12 cellular contexts compared by ENCODE assay signal in genomic region chr1:36465731-36466369, GRCh38. TPM values are rescaled to one million over a fixed set of nuclear protein-coding genes. Genes with fewer than 3 reads are reported as not detected.
A peak's percentile ranks its signal among the peaks of the same experiment; 100 is the strongest.
DNase-seq lines count a peak whose midpoint lies in the region; ATAC-seq, FAIRE-seq and TF ChIP-seq lines count a peak whose summit lies in the region.
"Had no signal": no experiment of that assay in that cellular context is flagged by ENCODE, and none has a peak within 500 bp of the region (broad histone marks: within the 10 kb centered on the region; RNA-seq: fewer than 3 reads in every experiment).

No MANE protein-coding gene starts in this region.

- no peak overlapping the region for H2AFZ ChIP-seq in HepG2 (ENCODE audit: low read length)

- H3K4me3 ChIP-seq in HepG2 (replicated peaks in 1 of 3; ENCODE audit: insufficient read depth in 1 of 3, low read depth in 2 of 3, low read length in 3 of 3) (no peak overlapping the region), right lobe of liver (no peak overlapping the region), lower lobe of right lung (no peak overlapping the region)

- no peaks in the 10 kb centered on the region for H3K9me3 ChIP-seq in HepG2 (ENCODE audit: low read length)
- no peaks in the 10 kb centered on the region for H3K9me3 ChIP-seq in right lobe of liver
- no peaks in the 10 kb centered on the region for H3K9me3 ChIP-seq in lower lobe of right lung

- H3K9me3 Mint-ChIP-seq in activated CD8-positive, alpha-beta T cell treated with anti-CD3 and anti-CD28 coated beads for 36 hours: no peaks in the 10 kb centered on the region

- CTCF ChIA-PET in HepG2 (lab: Yijun Ruan, JAX; ENCODE audit: low intra/inter-chr PET ratio, low total read pairs): no interaction called here
- CTCF ChIA-PET in activated CD8-positive, alpha-beta T cell treated with anti-CD3 and anti-CD28 coated beads for 36 hours (lab: Charles Lee): no interaction called here

- no peaks in the 10 kb centered on the region for H4K20me1 ChIP-seq in HepG2 (ENCODE audit: insufficient read depth, low read length)

- peaks cover 52% of the 10 kb centered on the region for H3K4me1 ChIP-seq in HepG2 (ENCODE audit: insufficient read depth, low read length)
- peaks cover 0 to 6% (median 3%) of the 10 kb centered on the region in 4 donors for H3K4me1 ChIP-seq in right lobe of liver
- peaks cover 25% of the 10 kb centered on the region for H3K4me1 ChIP-seq in lower lobe of right lung

- in situ Hi-C loops in HepG2 (cut with HindIII; ENCODE audit: extremely low pct_ligation_motif_present, low pct_unique_long_range_greater_than_20kb) (no loop called here), KBM-7 (cut with MboI; ENCODE audit: low pct_unique_long_range_greater_than_20kb, low sequenced_read_pairs) (no loop called here)

- no peak overlapping the region for H3K4me2 ChIP-seq in HepG2 (ENCODE audit: low read depth, low read length)

- BruUV-seq in HepG2 (replicated peaks; lab: Mats Ljungman, UMichigan): no TSS peak

- TF ChIP-seq CTCF in HepG2 (CRISPR knock-in tag; IDR thresholded peaks at IDR 0.05) (no peak), right lobe of liver (IDR thresholded peaks at IDR 0.05) (no peak), lower lobe of right lung (IDR thresholded peaks at IDR 0.05) (no peak)
- no peak for TF ChIP-seq CTCF in activated CD8-positive, alpha-beta T cell treated with anti-CD3 and anti-CD28 coated beads for 36 hours (IDR thresholded peaks at IDR 0.05)

- no peaks in the 10 kb centered on the region; a peak in 1 of 5 replicates for H3K27me3 ChIP-seq in HepG2 (ENCODE audit: control insufficient read depth in 1 of 2, insufficient read depth in 2 of 2, low read length in 2 of 2)
- H3K27me3 ChIP-seq in right lobe of liver: no peaks in the 10 kb centered on the region
- H3K27me3 ChIP-seq in lower lobe of right lung (ENCODE audit: low read depth): no peaks in the 10 kb centered on the region

- H3K79me2 ChIP-seq in HepG2 (ENCODE audit: insufficient read depth, low read length): peaks cover 17% of the 10 kb centered on the region

- POLR2A ChIA-PET in HepG2 (lab: Yijun Ruan, JAX): interaction anchor here (1.2 to 3.6 kb wide), 4 partner anchors 17 to 79 kb away, joined by 4 to 18 read pairs (median 10); partner anchors contain the start of gene CSF3R
- POLR2A ChIA-PET in activated CD8-positive, alpha-beta T cell treated with anti-CD3 and anti-CD28 coated beads for 36 hours (lab: Charles Lee): interaction anchor here (1.6 kb wide), 1 partner anchor 21 kb away, joined by 3 read pairs; no protein-coding TSS in a partner anchor

- DNase-seq in HepG2 (ENCODE audit: low spot score) (no peak), right lobe of liver (no peak), lower lobe of right lung (no peak), KBM-7 (no peak), HUDEP-2 (lab: John Stamatoyannopoulos, UW; ENCODE audit: unreplicated experiment in 76 of 76) (no peak), 8988T (no peak), NCI-H146 (lab: John Stamatoyannopoulos, UW) (no peak)
- DNase-seq in activated CD8-positive, alpha-beta T cell treated with anti-CD3 and anti-CD28 coated beads for 36 hours: no peak
- DNase-seq: activated gamma-delta T cell treated with Interleukin-2 at 50 U/mL for 16 hours, SHP77 had no signal

- no peak for TF ChIP-seq POLR2A in HepG2 (IDR thresholded peaks at IDR 0.05; ENCODE audit: insufficient read depth in 1 of 2, low read depth in 2 of 2, low read length in 2 of 2)
- no peak for TF ChIP-seq POLR2A in right lobe of liver (IDR thresholded peaks at IDR 0.05)

- H3K4me1 Mint-ChIP-seq in activated CD8-positive, alpha-beta T cell treated with anti-CD3 and anti-CD28 coated beads for 36 hours (ENCODE audit: low read depth): peaks cover 17% of the 10 kb centered on the region

- TF ChIP-seq EP300 in HepG2 (IDR thresholded peaks at IDR 0.05; ENCODE audit: low read depth in 2 of 2, low read length in 2 of 2) (no peak), HepG2 (CRISPR knock-in tag; IDR thresholded peaks at IDR 0.05; ENCODE audit: borderline replicate concordance) (no peak)

- H3K27me3 Mint-ChIP-seq in activated CD8-positive, alpha-beta T cell treated with anti-CD3 and anti-CD28 coated beads for 36 hours: no peaks in the 10 kb centered on the region

- H3K4me3 Mint-ChIP-seq in activated CD8-positive, alpha-beta T cell treated with anti-CD3 and anti-CD28 coated beads for 36 hours: no peak overlapping the region

- no peak for TF ChIP-seq RAD21 in HepG2 (CRISPR knock-in tag; IDR thresholded peaks at IDR 0.05)

- no peak overlapping the region for H3K9ac ChIP-seq in HepG2 (ENCODE audit: insufficient read depth, low read depth, low read length)

- FAIRE-seq in HepG2 (lab: Jason Lieb, UNC): no peak

- peak overlapping the region; percentile 97 for H3K27ac Mint-ChIP-seq in activated CD8-positive, alpha-beta T cell treated with anti-CD3 and anti-CD28 coated beads for 36 hours

- 87% methylated on average over 4 of the region's 4 CpGs for WGBS in HepG2 (ENCODE audit: low lambda C conversion rate)
- 79% methylated on average over 4 of the region's 4 CpGs for WGBS in right lobe of liver (ENCODE audit: insufficient coverage, low coverage, low lambda C conversion rate, missing lambda C conversion rate)

- ATAC-seq in HepG2 (no peak), right lobe of liver (no peak), lower lobe of right lung (no peak)
- no peak for ATAC-seq in activated CD8-positive, alpha-beta T cell treated with anti-CD3 and anti-CD28 coated beads for 36 hours

- H3K27ac ChIP-seq in HepG2 (ENCODE audit: extremely low read length, insufficient read depth, low read length) (no peak overlapping the region), right lobe of liver (no peak overlapping the region), lower lobe of right lung (peak overlapping the region; percentile 91)

- intact Hi-C loops in HepG2 (cut with micrococcal nuclease; ENCODE audit: unreplicated experiment): loop anchor here (2.0 kb wide), 1 partner anchor 21 kb away; no protein-coding TSS in a partner anchor
- intact Hi-C loops in right lobe of liver (cut with DNase I): no loop called here
- intact Hi-C loops in activated CD8-positive, alpha-beta T cell treated with anti-CD3 and anti-CD28 coated beads for 36 hours (cut with micrococcal nuclease): no loop called here
- intact Hi-C loops in lower lobe of right lung (cut with DNase I): no loop called here

- H3K36me3 ChIP-seq in HepG2 (replicated peaks in 1 of 2; ENCODE audit: control insufficient read depth in 1 of 2, insufficient read depth in 2 of 2, low read length in 2 of 2): peaks cover 9 to 17% of the 10 kb centered on the region in 2 experiments
- peaks cover 0 to 5% (median 0%) of the 10 kb centered on the region in 4 donors for H3K36me3 ChIP-seq in right lobe of liver
- peaks cover 17% of the 10 kb centered on the region for H3K36me3 ChIP-seq in lower lobe of right lung

- peaks cover 18% of the 10 kb centered on the region for H3K36me3 Mint-ChIP-seq in activated CD8-positive, alpha-beta T cell treated with anti-CD3 and anti-CD28 coated beads for 36 hours (ENCODE audit: low read depth)

RNA-seq across cellular contexts. Expression of gene MRPS15, which starts 1.7 kb away (rescaled TPM):
- total RNA-seq in HepG2 (2016; rRNA removed; fragmentation: Illumina TruSeq; extraction: Trizol) (113 and 137 TPM in 2 replicates), right lobe of liver (10 to 100 TPM; 44.9 to 63.6 (median 55.1) TPM), lower lobe of right lung (59.4 TPM)
- total RNA-seq in HepG2 (2016; cell fraction: cytosol; rRNA removed; fragmentation: Illumina TruSeq; extraction: Trizol; ENCODE audit: low read depth): 206 and 254 TPM in 2 replicates
- total RNA-seq in HepG2 (2016; cell fraction: insoluble cytoplasmic fraction; rRNA removed; fragmentation: Illumina TruSeq; extraction: Trizol): 122 and 135 TPM in 2 replicates
- 170 and 207 TPM in 2 replicates for total RNA-seq in HepG2 (2016; cell fraction: membrane; rRNA removed; fragmentation: Illumina TruSeq; extraction: Trizol)
- 55.2 and 55.8 TPM in 2 replicates for total RNA-seq in HepG2 (2016; cell fraction: nucleus; rRNA removed; fragmentation: Illumina TruSeq; extraction: Trizol)
- 53.3 and 59.0 TPM in 2 replicates for polyA plus RNA-seq in HepG2 (2011; rRNA removed)
- 63.3 and 64.9 TPM in 2 replicates for polyA plus RNA-seq in HepG2 (2011; cell fraction: cytosol; rRNA removed)
- polyA plus RNA-seq in HepG2 (2011; cell fraction: nucleus; rRNA removed): 32.6 and 45.2 TPM in 2 replicates
- 46.7 and 60.7 TPM in 2 replicates for polyA plus RNA-seq in HepG2 (2012)
- polyA plus RNA-seq in HepG2 (2016; cell fraction: cytosol; fragmentation: Illumina TruSeq; extraction: Trizol; ENCODE audit: low read depth): 258 and 349 TPM in 2 replicates
- polyA plus RNA-seq in HepG2 (2016; cell fraction: insoluble cytoplasmic fraction; fragmentation: Illumina TruSeq; extraction: Trizol; ENCODE audit: low read depth): 167 TPM in 2 replicates
- 198 and 246 TPM in 2 replicates for polyA plus RNA-seq in HepG2 (2016; cell fraction: membrane; fragmentation: Illumina TruSeq; extraction: Trizol; ENCODE audit: low read depth)
- polyA plus RNA-seq in HepG2 (2016; cell fraction: nucleus; fragmentation: Illumina TruSeq; extraction: Trizol; ENCODE audit: insufficient read depth, low read depth): 109 and 110 TPM in 2 replicates
- 12.8 and 22.8 TPM in 2 replicates for polyA minus RNA-seq in HepG2 (2011; rRNA and poly(A)+ RNA removed; ENCODE audit: low replicate concordance)
- polyA minus RNA-seq in HepG2 (2011; cell fraction: cytosol; rRNA and poly(A)+ RNA removed): 16.6 and 17.9 TPM in 2 replicates
- 21.8 and 27.1 TPM in 2 replicates for polyA minus RNA-seq in HepG2 (2011; cell fraction: nucleus; rRNA and poly(A)+ RNA removed)
- 100 to 1,000 TPM; 120 to 129 TPM for total RNA-seq in activated CD8-positive, alpha-beta T cell treated with anti-CD3 and anti-CD28 coated beads for 36 hours

RNA-seq across cellular contexts. Expression of gene OSCP1, which starts 15.6 kb away (rescaled TPM):
- total RNA-seq in HepG2 (2016; rRNA removed; fragmentation: Illumina TruSeq; extraction: Trizol) (0.60 and 0.86 TPM in 2 replicates), right lobe of liver (1 to 10 TPM in 5 of 6 experiments, under 1 TPM in 1; 0.40 to 4.9 (median 1.7) TPM), lower lobe of right lung (17.1 TPM)
- total RNA-seq in HepG2 (2016; cell fraction: cytosol; rRNA removed; fragmentation: Illumina TruSeq; extraction: Trizol; ENCODE audit: low read depth): 0.71 and 1.1 TPM in 2 replicates
- 1.0 and 1.6 TPM in 2 replicates for total RNA-seq in HepG2 (2016; cell fraction: insoluble cytoplasmic fraction; rRNA removed; fragmentation: Illumina TruSeq; extraction: Trizol)
- total RNA-seq in HepG2 (2016; cell fraction: membrane; rRNA removed; fragmentation: Illumina TruSeq; extraction: Trizol): 0.72 and 1.4 TPM in 2 replicates
- total RNA-seq in HepG2 (2016; cell fraction: nucleus; rRNA removed; fragmentation: Illumina TruSeq; extraction: Trizol): 0.34 and 1.4 TPM in 2 replicates
- 0.84 and 0.85 TPM in 2 replicates for polyA plus RNA-seq in HepG2 (2011; rRNA removed)
- polyA plus RNA-seq in HepG2 (2011; cell fraction: cytosol; rRNA removed): 0.46 and 0.48 TPM in 2 replicates
- 0.23 and 0.93 TPM in 2 replicates for polyA plus RNA-seq in HepG2 (2011; cell fraction: nucleus; rRNA removed)
- 1.3 TPM in 2 replicates for polyA plus RNA-seq in HepG2 (2012)
- 0.35 and 0.55 TPM in 2 replicates for polyA plus RNA-seq in HepG2 (2016; cell fraction: cytosol; fragmentation: Illumina TruSeq; extraction: Trizol; ENCODE audit: low read depth)
- polyA plus RNA-seq in HepG2 (2016; cell fraction: insoluble cytoplasmic fraction; fragmentation: Illumina TruSeq; extraction: Trizol; ENCODE audit: low read depth): 0.72 and 0.93 TPM in 2 replicates
- polyA plus RNA-seq in HepG2 (2016; cell fraction: membrane; fragmentation: Illumina TruSeq; extraction: Trizol; ENCODE audit: low read depth): 0.69 and 1.2 TPM in 2 replicates
- polyA plus RNA-seq in HepG2 (2016; cell fraction: nucleus; fragmentation: Illumina TruSeq; extraction: Trizol; ENCODE audit: insufficient read depth, low read depth): 1.1 and 1.4 TPM in 2 replicates
- polyA minus RNA-seq in HepG2 (2011; rRNA and poly(A)+ RNA removed; ENCODE audit: low replicate concordance): 0.56 and 3.7 TPM in 2 replicates
- polyA minus RNA-seq in HepG2 (2011; cell fraction: cytosol; rRNA and poly(A)+ RNA removed): 0.62 TPM in 1 of 2 replicates, not detected in the other
- 1.4 and 2.0 TPM in 2 replicates for polyA minus RNA-seq in HepG2 (2011; cell fraction: nucleus; rRNA and poly(A)+ RNA removed)
- 1 to 10 TPM; 1.2 to 1.5 TPM for total RNA-seq in activated CD8-positive, alpha-beta T cell treated with anti-CD3 and anti-CD28 coated beads for 36 hours

RNA-seq across cellular contexts. Expression of gene CSF3R, which starts 16.9 kb away (rescaled TPM):
- total RNA-seq in HepG2 (2016; rRNA removed; fragmentation: Illumina TruSeq; extraction: Trizol): 3.5 and 11.9 TPM in 2 replicates
- 2.8 and 3.1 TPM in 2 replicates for total RNA-seq in HepG2 (2016; cell fraction: cytosol; rRNA removed; fragmentation: Illumina TruSeq; extraction: Trizol; ENCODE audit: low read depth)
- total RNA-seq in HepG2 (2016; cell fraction: insoluble cytoplasmic fraction; rRNA removed; fragmentation: Illumina TruSeq; extraction: Trizol): 3.2 and 11.8 TPM in 2 replicates
- 5.6 and 6.3 TPM in 2 replicates for total RNA-seq in HepG2 (2016; cell fraction: membrane; rRNA removed; fragmentation: Illumina TruSeq; extraction: Trizol)
- total RNA-seq in HepG2 (2016; cell fraction: nucleus; rRNA removed; fragmentation: Illumina TruSeq; extraction: Trizol): 17.4 and 18.5 TPM in 2 replicates
- polyA plus RNA-seq in HepG2 (2011; rRNA removed): 28.8 and 45.4 TPM in 2 replicates
- 14.7 and 16.4 TPM in 2 replicates for polyA plus RNA-seq in HepG2 (2011; cell fraction: cytosol; rRNA removed)
- polyA plus RNA-seq in HepG2 (2011; cell fraction: nucleus; rRNA removed): 91.0 and 108 TPM in 2 replicates
- 30.0 and 40.7 TPM in 2 replicates for polyA plus RNA-seq in HepG2 (2012)
- 2.0 and 2.5 TPM in 2 replicates for polyA plus RNA-seq in HepG2 (2016; cell fraction: cytosol; fragmentation: Illumina TruSeq; extraction: Trizol; ENCODE audit: low read depth)
- 5.0 and 5.6 TPM in 2 replicates for polyA plus RNA-seq in HepG2 (2016; cell fraction: insoluble cytoplasmic fraction; fragmentation: Illumina TruSeq; extraction: Trizol; ENCODE audit: low read depth)
- polyA plus RNA-seq in HepG2 (2016; cell fraction: membrane; fragmentation: Illumina TruSeq; extraction: Trizol; ENCODE audit: low read depth): 5.1 and 5.2 TPM in 2 replicates
- polyA plus RNA-seq in HepG2 (2016; cell fraction: nucleus; fragmentation: Illumina TruSeq; extraction: Trizol; ENCODE audit: insufficient read depth, low read depth): 40.8 and 46.3 TPM in 2 replicates
- 1.5 and 20.2 TPM in 2 replicates for polyA minus RNA-seq in HepG2 (2011; rRNA and poly(A)+ RNA removed; ENCODE audit: low replicate concordance)
- polyA minus RNA-seq in HepG2 (2011; cell fraction: cytosol; rRNA and poly(A)+ RNA removed): 6.9 and 10.3 TPM in 2 replicates
- polyA minus RNA-seq in HepG2 (2011; cell fraction: nucleus; rRNA and poly(A)+ RNA removed): 28.3 and 40.9 TPM in 2 replicates
- 10 to 100 TPM in 3 of 6 experiments, 1 to 10 TPM in 3; 4.1 to 14.0 (median 9.5) TPM for total RNA-seq in right lobe of liver
- not detected for total RNA-seq in activated CD8-positive, alpha-beta T cell treated with anti-CD3 and anti-CD28 coated beads for 36 hours
- total RNA-seq in lower lobe of right lung: 214 TPM
- total RNA-seq: H4 had no signal
- polyA plus RNA-seq: BJ had no signal

Comparison
In these comparisons a context has a peak if more than half of its experiments do, and no peak if none do; other contexts are left out.
1. RNA of gene CSF3R, which starts 16.9 kb away (total RNA-seq): 214 TPM in lower lobe of right lung (single experiment); 2.8 to 18.5 TPM in HepG2, 4.1 to 14.0 TPM in right lobe of liver and not detected in activated CD8-positive, alpha-beta T cell treated with anti-CD3 and anti-CD28 coated beads for 36 hours; every median in the first group is over 10 times any median in the second.